In the genomic region with DNA sequence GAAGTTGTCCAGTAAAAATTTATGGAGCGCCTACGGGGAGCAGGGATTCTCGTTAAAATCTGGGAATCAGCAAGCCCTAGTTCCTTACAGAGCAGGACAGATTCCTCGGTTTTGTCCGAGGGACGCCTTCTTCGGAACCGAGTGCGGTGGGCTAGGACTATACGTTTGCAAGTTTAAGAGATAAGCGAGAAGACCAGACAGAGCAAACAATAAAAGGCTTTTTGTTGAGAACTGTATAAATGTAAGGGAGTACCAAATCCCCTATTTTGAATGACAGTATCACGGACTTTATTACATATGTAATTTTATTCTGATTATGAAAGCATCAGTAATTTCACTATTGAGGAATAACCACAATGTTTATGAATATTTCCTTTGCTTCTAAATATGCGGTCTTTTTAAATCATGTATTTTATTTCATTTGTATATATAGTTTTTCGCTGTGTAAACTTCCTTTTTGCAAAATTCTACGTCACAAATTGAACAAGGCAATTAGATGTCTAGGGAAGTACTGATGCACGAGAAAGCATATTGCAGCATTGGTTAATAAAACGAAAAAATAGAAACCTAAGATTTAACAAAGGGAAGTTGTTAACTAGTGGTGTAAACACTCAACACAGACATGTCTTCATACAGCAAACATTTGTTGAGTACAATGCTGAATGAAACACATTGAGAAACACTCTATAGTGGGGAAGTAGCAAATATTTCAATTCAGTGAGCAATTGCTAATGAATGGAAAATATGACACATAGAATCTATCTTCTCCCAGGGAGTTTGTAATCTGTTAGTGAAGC, we compare ENCODE assay signal across 8 cellular contexts. TPM values are rescaled to one million over a fixed set of nuclear protein-coding genes. Genes with fewer than 3 reads are reported as not detected.
DNase-seq lines count a peak whose midpoint lies in the region; ATAC-seq and TF ChIP-seq lines count a peak whose summit lies in the region.

No MANE protein-coding gene starts in this region.

- H3K4me1 Mint-ChIP-seq in activated CD4-positive, alpha-beta T cell treated with anti-CD3 and anti-CD28 coated beads, Interleukin-2, amount 10 ng/mL, durations not matched to agents 24 days and 14 days, result peaks cover 34% of the 10 kb centered on the region

- peak overlapping the region; percentile 96 for H3K27ac Mint-ChIP-seq in activated CD4-positive, alpha-beta T cell treated with anti-CD3 and anti-CD28 coated beads, Interleukin-2, amount 10 ng/mL, durations not matched to agents 24 days and 14 days

- peaks cover 20% of the 10 kb centered on the region for H3K36me3 Mint-ChIP-seq in activated CD4-positive, alpha-beta T cell treated with anti-CD3 and anti-CD28 coated beads, Interleukin-2, amount 10 ng/mL, durations not matched to agents 24 days and 14 days (ENCODE audit: low read depth)

- H3F3A ChIP-seq in OCI-LY1 (ENCODE audit: insufficient read depth, low read length), result no peaks in the 10 kb centered on the region

- intact Hi-C loops in activated CD4-positive, alpha-beta T cell treated with anti-CD3 and anti-CD28 coated beads, Interleukin-2, amount 10 ng/mL, durations not matched to agents 24 days and 14 days (cut with micrococcal nuclease), result loop anchor here (1.0 to 10.0 kb wide), 8 partner anchors 26 to 1669 kb away; partner anchors contain the start of genes ING1 and TUBGCP3

- ATAC-seq in HG02678 (IDR thresholded peaks at IDR 0.05; ENCODE audit: unreplicated experiment), result no peak
- no peak for ATAC-seq in GM21447 (IDR thresholded peaks at IDR 0.05; ENCODE audit: unreplicated experiment)

- H3K27ac ChIP-seq in OCI-LY1 (ENCODE audit: low read depth, low read length, poor library complexity, severe bottlenecking) (no peak overlapping the region), mucosa of rectum (ENCODE audit: low read depth in 2 of 2, low read length in 2 of 2) (peak overlapping the region; percentile 94 to 100)

- peak overlapping the region; percentile 34 for H2AFZ ChIP-seq in OCI-LY1 (ENCODE audit: low read length)

- H3K36me3 ChIP-seq in OCI-LY1 (ENCODE audit: insufficient read depth, low read length) (peaks cover 10% of the 10 kb centered on the region), mucosa of rectum (ENCODE audit: control insufficient read depth in 2 of 2, insufficient read depth in 2 of 2, low read length in 2 of 2) (no peaks in the 10 kb centered on the region)

- H3K4me2 ChIP-seq in OCI-LY1 (ENCODE audit: low read length), result peak overlapping the region; percentile 78

- peak overlapping the region; percentile 92 for H3K4me3 Mint-ChIP-seq in activated CD4-positive, alpha-beta T cell treated with anti-CD3 and anti-CD28 coated beads, Interleukin-2, amount 10 ng/mL, durations not matched to agents 24 days and 14 days

- peaks cover 28% of the 10 kb centered on the region for H3K79me2 ChIP-seq in OCI-LY1 (ENCODE audit: insufficient read depth, low read length)

- no peaks in the 10 kb centered on the region for H3K9me3 Mint-ChIP-seq in activated CD4-positive, alpha-beta T cell treated with anti-CD3 and anti-CD28 coated beads, Interleukin-2, amount 10 ng/mL, durations not matched to agents 24 days and 14 days

- H3K9ac ChIP-seq in OCI-LY1 (ENCODE audit: low read length) (peak overlapping the region; percentile 88), mucosa of rectum (ENCODE audit: low read depth in 1 of 2, low read length in 2 of 2) (peak overlapping the region; percentile 94)

- TF ChIP-seq CTCF in OCI-LY1 (IDR thresholded peaks at IDR 0.05; ENCODE audit: low read length), result no peak

- H3K27me3 Mint-ChIP-seq in activated CD4-positive, alpha-beta T cell treated with anti-CD3 and anti-CD28 coated beads, Interleukin-2, amount 10 ng/mL, durations not matched to agents 24 days and 14 days, result no peaks in the 10 kb centered on the region

- H3K27me3 ChIP-seq in OCI-LY1 (ENCODE audit: insufficient read depth, low read length) (no peaks in the 10 kb centered on the region), mucosa of rectum (ENCODE audit: control insufficient read depth in 2 of 2, insufficient read depth in 2 of 2, low read length in 2 of 2) (no peaks in the 10 kb centered on the region)

- H3K9me3 ChIP-seq in OCI-LY1 (ENCODE audit: low read length) (no peaks in the 10 kb centered on the region), mucosa of rectum (ENCODE audit: control insufficient read depth in 2 of 2, low read length in 2 of 2) (no peaks in the 10 kb centered on the region)

- H3K4me1 ChIP-seq in OCI-LY1 (ENCODE audit: insufficient read depth, low read length, severe bottlenecking) (peaks cover 31% of the 10 kb centered on the region), mucosa of rectum (ENCODE audit: control insufficient read depth in 2 of 2, insufficient read depth in 2 of 2, low read length in 2 of 2) (peaks cover 12 to 25% of the 10 kb centered on the region in 2 donors)

- H3K4me3 ChIP-seq in OCI-LY1 (ENCODE audit: low read depth, low read length, poor library complexity, severe bottlenecking) (peak overlapping the region; percentile 96), mucosa of rectum (ENCODE audit: low read length in 2 of 2) (peak overlapping the region; percentile 84 to 89)

- no peaks in the 10 kb centered on the region for H4K20me1 ChIP-seq in OCI-LY1 (ENCODE audit: insufficient read depth, low read length)

- H3K9me2 ChIP-seq in OCI-LY1 (ENCODE audit: low read depth, low read length), result no peaks in the 10 kb centered on the region

- DNase-seq in activated CD4-positive, alpha-beta T cell treated with anti-CD3 and anti-CD28 coated beads, Interleukin-2, amount 10 ng/mL, durations not matched to agents 24 days and 14 days, result no peak
- DNase-seq in activated CD4-positive, alpha-beta T cell treated with anti-CD3 and anti-CD28 coated beads, Interleukin-2, amount 50 U/mL, for 4 hours, result no peak
- peak; percentile 47 for DNase-seq in dermis blood vessel endothelial cell
- DNase-seq in stimulated activated CD4-positive, alpha-beta T cell treated with anti-CD3 and anti-CD28 coated beads, Interleukin-1b, Interleukin-23, amount 100 ng/mL, for 48 hours, result no peak

RNA-seq across cellular contexts. Expression of gene ANKRD10, which starts 1.2 kb away (rescaled TPM):
- 145 and 147 TPM in 2 replicates for total RNA-seq in activated CD4-positive, alpha-beta T cell treated with anti-CD3 and anti-CD28 coated beads, Interleukin-2, amount 10 ng/mL, durations not matched to agents 24 days and 14 days
- total RNA-seq in dermis blood vessel endothelial cell, result 52.6 and 92.2 TPM in 2 replicates
